Comparison of ENCODE assay signal across 14 cellular contexts in genomic region chr1:16315437-16315836, GRCh38.
"Had no signal": no experiment of that assay in that cellular context is flagged by ENCODE, and none has a peak within 500 bp of the region (broad histone marks: within the 10 kb centered on the region; RNA-seq: fewer than 3 reads in every experiment).

No MANE protein-coding gene starts in this region.

- ATAC-seq: activated CD8-positive, alpha-beta T cell treated with anti-CD3 and anti-CD28 coated beads, Interleukin-2, amount 10 ng/mL, durations not matched to agents 7 days and 5 days; mucosa of descending colon had no signal

- H3K9me3 Mint-ChIP-seq: activated CD4-positive, alpha-beta T cell treated with anti-CD3 and anti-CD28 coated beads, Interleukin-2, amount 10 ng/mL, durations not matched to agents 24 days and 14 days; activated naive CD8-positive, alpha-beta T cell treated with anti-CD3 and anti-CD28 coated beads, Interleukin-2, amount 10 ng/mL, durations not matched to agents 7 days and 5 days; activated T-helper 1 cell treated with anti-CD3 and anti-CD28 coated beads, Interleukin-12 subunit alpha, Interleukin-12 subunit beta, Interleukin-2, Interleukin-4 antibody, amounts not matched to agents 30 ng/mL and 10 ng/mL and 1 ng/mL, durations not matched to agents 14 hours and 24 hours and 36 hours; endodermal cell; T-helper 1 cell treated with Interleukin-12 subunit alpha and Interleukin-12 subunit beta and Interleukin-4 antibody, amounts not matched to agents 30 μg/mL and 1 μg/mL, for 36 hours had no signal

- DNase-seq: activated CD4-positive, alpha-beta T cell treated with anti-CD3 and anti-CD28 coated beads, Interleukin-2, amount 10 ng/mL, durations not matched to agents 24 days and 14 days; activated CD8-positive, alpha-beta memory T cell treated with anti-CD3 and anti-CD28 coated beads, Interleukin-2, amount 50 U/mL, for 48 hours; activated CD8-positive, alpha-beta T cell treated with anti-CD3 and anti-CD28 coated beads, Interleukin-2, amount 10 ng/mL, durations not matched to agents 7 days and 5 days; activated naive CD4-positive, alpha-beta T cell; activated naive CD8-positive, alpha-beta T cell treated with anti-CD3 and anti-CD28 coated beads, Interleukin-2, amount 10 ng/mL, durations not matched to agents 7 days and 5 days; endodermal cell; mammary epithelial cell; mucosa of descending colon; sigmoid colon; spleen; stomach had no signal

- H3K4me1 Mint-ChIP-seq: activated CD4-positive, alpha-beta T cell treated with anti-CD3 and anti-CD28 coated beads, Interleukin-2, amount 10 ng/mL, durations not matched to agents 24 days and 14 days; endodermal cell had no signal

- H3K27ac ChIP-seq: sigmoid colon, spleen, stomach had no signal

- H3K4me3 ChIP-seq: mucosa of descending colon, sigmoid colon, spleen, stomach, thoracic aorta had no signal

- H3K27me3 Mint-ChIP-seq: activated CD4-positive, alpha-beta T cell treated with anti-CD3 and anti-CD28 coated beads, Interleukin-2, amount 10 ng/mL, durations not matched to agents 24 days and 14 days; activated naive CD8-positive, alpha-beta T cell treated with anti-CD3 and anti-CD28 coated beads, Interleukin-2, amount 10 ng/mL, durations not matched to agents 7 days and 5 days had no signal

- H3K9me3 ChIP-seq: mucosa of descending colon, sigmoid colon, spleen, stomach, thoracic aorta had no signal

- H3K27ac Mint-ChIP-seq: activated CD4-positive, alpha-beta T cell treated with anti-CD3 and anti-CD28 coated beads, Interleukin-2, amount 10 ng/mL, durations not matched to agents 24 days and 14 days; activated CD8-positive, alpha-beta T cell treated with anti-CD3 and anti-CD28 coated beads, Interleukin-2, amount 10 ng/mL, durations not matched to agents 7 days and 5 days; activated naive CD8-positive, alpha-beta T cell treated with anti-CD3 and anti-CD28 coated beads, Interleukin-2, amount 10 ng/mL, durations not matched to agents 7 days and 5 days; activated T-helper 1 cell treated with anti-CD3 and anti-CD28 coated beads, Interleukin-12 subunit alpha, Interleukin-12 subunit beta, Interleukin-2, Interleukin-4 antibody, amounts not matched to agents 30 ng/mL and 10 ng/mL and 1 ng/mL, durations not matched to agents 14 hours and 24 hours and 36 hours; endodermal cell; T-helper 1 cell treated with Interleukin-12 subunit alpha and Interleukin-12 subunit beta and Interleukin-4 antibody, amounts not matched to agents 30 μg/mL and 1 μg/mL, for 36 hours had no signal

- H3K27me3 ChIP-seq: sigmoid colon, spleen, stomach had no signal

- H3K4me3 Mint-ChIP-seq: activated CD4-positive, alpha-beta T cell treated with anti-CD3 and anti-CD28 coated beads, Interleukin-2, amount 10 ng/mL, durations not matched to agents 24 days and 14 days; activated CD8-positive, alpha-beta T cell treated with anti-CD3 and anti-CD28 coated beads, Interleukin-2, amount 10 ng/mL, durations not matched to agents 7 days and 5 days; activated naive CD8-positive, alpha-beta T cell treated with anti-CD3 and anti-CD28 coated beads, Interleukin-2, amount 10 ng/mL, durations not matched to agents 7 days and 5 days; activated T-helper 1 cell treated with anti-CD3 and anti-CD28 coated beads, Interleukin-12 subunit alpha, Interleukin-12 subunit beta, Interleukin-2, Interleukin-4 antibody, amounts not matched to agents 30 ng/mL and 10 ng/mL and 1 ng/mL, durations not matched to agents 14 hours and 24 hours and 36 hours; endodermal cell; T-helper 1 cell treated with Interleukin-12 subunit alpha and Interleukin-12 subunit beta and Interleukin-4 antibody, amounts not matched to agents 30 μg/mL and 1 μg/mL, for 36 hours had no signal
